1 cellular context compared by ENCODE assay signal in genomic region chr10:13586676-13587355, GRCh38.
TF ChIP-seq lines count a peak whose summit lies in the region.

PRPF18 (plus strand) TSS chr10:13586965; CDS start chr10:13587087, 122 bp downstream.

TF ChIP-seq in HepG2, 621 proteins besides CTCF, POLR2A, EP300 and RAD21 (continued from another document and continues in another):
- TF ChIP-seq MXD4 (CRISPR knock-in tag; IDR thresholded peaks at IDR 0.05) (peak; percentile 56; the same call in 1 of the 2 replicates), ZNF574 (CRISPR knock-in tag; IDR thresholded peaks at IDR 0.05) (peak; percentile 100), HNRNPL (IDR thresholded peaks at IDR 0.05; ENCODE audit: low read depth, low read length) (no peak), GTF3A (CRISPR knock-in tag; conservative IDR thresholded peaks at IDR 0.05) (no peak), IRF2 (CRISPR knock-in tag; IDR thresholded peaks at IDR 0.05) (peak; percentile 95), MAZ (IDR thresholded peaks at IDR 0.05; ENCODE audit: borderline replicate concordance, low read depth, low read length) (no peak), MAZ (CRISPR knock-in tag; IDR thresholded peaks at IDR 0.05; ENCODE audit: low read depth) (no peak), BRF2 (CRISPR knock-in tag; IDR thresholded peaks at IDR 0.05) (0 out of 2 replicates have a peak, but pooled peaks have one; percentile 43), THAP7 (CRISPR knock-in tag; IDR thresholded peaks at IDR 0.05) (peak; percentile 47; the same call in 1 of the 2 replicates), PBX2 (CRISPR knock-in tag; IDR thresholded peaks at IDR 0.05) (no peak), ZNF629 (CRISPR knock-in tag; conservative IDR thresholded peaks at IDR 0.05) (0 out of 2 replicates have a peak, but pooled peaks have one; percentile 18), ZBTB21 (CRISPR knock-in tag; IDR thresholded peaks at IDR 0.05) (no peak), EZH2 (conservative IDR thresholded peaks at IDR 0.05; ENCODE audit: low read depth, low read length) (no peak), ZNF234 (CRISPR knock-in tag; conservative IDR thresholded peaks at IDR 0.05) (no peak), ZNF343 (CRISPR knock-in tag; IDR thresholded peaks at IDR 0.05) (no peak), SRSF4 (IDR thresholded peaks at IDR 0.05; ENCODE audit: low read depth, low read length, poor library complexity, severe bottlenecking) (no peak), TBX2 (CRISPR knock-in tag; IDR thresholded peaks at IDR 0.05; ENCODE audit: borderline replicate concordance) (peak; percentile 49; the same call in 1 of the 2 replicates), MBNL3 (CRISPR knock-in tag; conservative IDR thresholded peaks at IDR 0.05) (no peak), HOXA5 (CRISPR knock-in tag; IDR thresholded peaks at IDR 0.05) (0 out of 2 replicates have a peak, but pooled peaks have one; percentile 37), TSC22D2 (CRISPR knock-in tag; IDR thresholded peaks at IDR 0.05; ENCODE audit: borderline replicate concordance) (no peak), ELF3 (CRISPR knock-in tag; IDR thresholded peaks at IDR 0.05) (peak; percentile 79), RARA (CRISPR knock-in tag; IDR thresholded peaks at IDR 0.05) (peak; percentile 42; the same call in 1 of the 2 replicates), SNAI1 (CRISPR knock-in tag; IDR thresholded peaks at IDR 0.05; ENCODE audit: borderline replicate concordance) (0 out of 2 replicates have a peak, but pooled peaks have one; percentile 6), ZNF770 (CRISPR knock-in tag; IDR thresholded peaks at IDR 0.05) (peak; percentile 28; the same call in 1 of the 2 replicates), DMAP1 (CRISPR knock-in tag; IDR thresholded peaks at IDR 0.05) (peak; percentile 64; the same call in 1 of the 2 replicates), TFDP1 (CRISPR knock-in tag; IDR thresholded peaks at IDR 0.05; ENCODE audit: borderline replicate concordance) (no peak), LCORL (IDR thresholded peaks at IDR 0.05) (no peak), LCORL (CRISPR knock-in tag; IDR thresholded peaks at IDR 0.05) (no peak), ZNF441 (CRISPR knock-in tag; IDR thresholded peaks at IDR 0.05; ENCODE audit: borderline replicate concordance) (no peak), TIGD3 (CRISPR knock-in tag; IDR thresholded peaks at IDR 0.05; ENCODE audit: borderline replicate concordance) (no peak), MNT (IDR thresholded peaks at IDR 0.05) (no peak), MEIS2 (CRISPR knock-in tag; IDR thresholded peaks at IDR 0.05) (peak; percentile 54; the same call in 1 of the 2 replicates), ZC3H13 (CRISPR knock-in tag; IDR thresholded peaks at IDR 0.05) (0 out of 2 replicates have a peak, but pooled peaks have one; percentile 33), HNF1B (CRISPR knock-in tag; IDR thresholded peaks at IDR 0.05) (peak; percentile 89), ZNF235 (CRISPR knock-in tag; IDR thresholded peaks at IDR 0.05; ENCODE audit: borderline replicate concordance) (no peak), ATM (IDR thresholded peaks at IDR 0.05; ENCODE audit: borderline replicate concordance) (no peak), ZNF281 (CRISPR knock-in tag; IDR thresholded peaks at IDR 0.05; ENCODE audit: borderline replicate concordance) (no peak; the same call in 1 of the 2 replicates), ZNF432 (CRISPR knock-in tag; IDR thresholded peaks at IDR 0.05; ENCODE audit: borderline replicate concordance) (no peak), NONO (IDR thresholded peaks at IDR 0.05) (no peak), NONO (CRISPR knock-in tag; conservative IDR thresholded peaks at IDR 0.05) (peak; percentile 83), KLF12 (CRISPR knock-in tag; IDR thresholded peaks at IDR 0.05; ENCODE audit: borderline replicate concordance) (no peak), ZFY (CRISPR knock-in tag; IDR thresholded peaks at IDR 0.05) (peak; percentile 57; the same call in 1 of the 2 replicates), ZNF784 (CRISPR knock-in tag; IDR thresholded peaks at IDR 0.05; ENCODE audit: borderline replicate concordance) (no peak)
